ENCODE assay signal across 28 cellular contexts in the genomic region with DNA sequence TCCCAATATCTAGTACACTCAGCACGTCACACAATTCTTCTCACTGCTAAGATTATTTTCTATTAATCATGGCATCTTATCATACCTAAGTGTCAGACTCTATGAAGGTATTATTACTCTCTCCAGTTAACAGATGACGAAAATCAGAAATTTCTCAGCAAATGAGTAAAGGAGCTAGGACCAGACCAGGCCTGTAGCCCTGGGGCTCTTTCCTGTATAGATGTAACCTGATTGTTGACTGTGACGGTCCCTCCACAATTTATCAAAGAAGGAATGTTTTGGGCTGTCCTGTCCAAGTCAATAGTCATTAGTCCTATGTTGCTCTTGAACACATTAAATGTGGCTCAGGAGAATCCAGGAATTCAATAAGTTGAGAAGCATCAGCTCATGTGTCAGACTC.
"Had no signal": no experiment of that assay in that cellular context is flagged by ENCODE, and none has a peak within 500 bp of the region (broad histone marks: within the 10 kb centered on the region; RNA-seq: fewer than 3 reads in every experiment).

No MANE protein-coding gene starts in this region.

- FAIRE-seq: colon, endometrium, endothelial cell of umbilical vein, frontal cortex had no signal

- H3K27me3 ChIP-seq: colonic mucosa, dorsolateral prefrontal cortex, esophagus muscularis mucosa, esophagus squamous epithelium, foreskin keratinocyte, gastrocnemius medialis, gastroesophageal sphincter, heart left ventricle, heart right ventricle had no signal

- H3K36me3 ChIP-seq: colonic mucosa, esophagus muscularis mucosa, esophagus squamous epithelium, gastrocnemius medialis, gastroesophageal sphincter, heart left ventricle, heart right ventricle had no signal

- H3K9me3 ChIP-seq: colonic mucosa, gastrocnemius medialis had no signal

- DNase-seq: colonic mucosa; cortex of kidney; dermis blood vessel endothelial cell; dorsolateral prefrontal cortex; effector CD4-positive, alpha-beta T cell; effector CD8-positive, alpha-beta T cell; effector memory CD4-positive, alpha-beta T cell; effector memory CD8-positive, alpha-beta T cell; endodermal cell; erythroblast; esophagus squamous epithelium; foreskin fibroblast; foreskin melanocyte; gastrocnemius medialis; glutamatergic neuron; head of caudate nucleus; heart left ventricle; heart right ventricle had no signal

- H3K27ac ChIP-seq: colonic mucosa, coronary artery, dorsolateral prefrontal cortex, epithelial cell of prostate, esophagus muscularis mucosa, esophagus squamous epithelium, foreskin keratinocyte, gastrocnemius medialis, gastroesophageal sphincter, heart left ventricle, heart right ventricle had no signal

- H3K4me1 ChIP-seq: colonic mucosa, esophagus muscularis mucosa, esophagus squamous epithelium, gastrocnemius medialis, gastroesophageal sphincter, heart left ventricle, heart right ventricle had no signal

- H3K4me3 ChIP-seq: colonic mucosa, coronary artery, dorsolateral prefrontal cortex, esophagus muscularis mucosa, esophagus squamous epithelium, gastrocnemius medialis, gastroesophageal sphincter, heart left ventricle, heart right ventricle had no signal

- ATAC-seq: effector memory CD8-positive, alpha-beta T cell; esophagus mucosa; gastrocnemius medialis; gastroesophageal sphincter; heart left ventricle; heart right ventricle had no signal
